In the genomic region with DNA sequence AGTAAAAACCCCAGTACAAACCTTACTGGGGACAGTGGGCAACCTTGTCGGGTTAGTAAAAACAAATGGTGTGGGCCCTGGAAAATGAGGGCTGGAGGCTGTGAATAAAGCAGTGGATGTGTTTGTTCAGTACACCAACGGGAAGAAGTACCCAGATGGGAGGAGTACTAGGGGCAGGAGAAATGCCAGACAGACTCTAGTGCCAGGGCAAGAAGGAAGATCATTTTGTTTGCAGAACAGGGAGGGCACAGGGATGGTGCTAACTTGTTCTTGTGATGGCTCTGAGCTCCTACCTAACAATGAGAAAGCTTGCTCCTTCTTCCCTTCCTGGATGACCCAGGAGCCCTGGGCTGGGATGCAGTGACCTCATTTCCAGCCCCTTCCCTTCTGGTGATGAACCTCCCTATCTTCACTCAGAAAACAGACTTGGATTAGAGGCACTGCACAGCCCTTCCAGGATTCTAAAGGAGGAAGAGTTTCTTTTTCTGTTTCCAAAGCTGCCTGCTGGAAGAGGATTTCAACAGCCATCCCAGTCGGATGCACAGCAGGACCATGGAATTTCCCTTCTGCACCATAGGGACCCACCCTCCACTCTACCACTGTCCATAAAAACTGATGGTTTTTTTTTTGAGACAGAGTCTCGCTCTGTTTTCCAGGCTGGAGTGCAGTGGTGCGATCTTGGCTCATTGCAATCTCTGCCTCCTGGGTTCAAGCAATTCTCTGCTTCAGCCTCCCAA, we compare ENCODE assay signal across 8 cellular contexts. TPM values are rescaled to one million over a fixed set of nuclear protein-coding genes. Genes with fewer than 3 reads are reported as not detected.
DNase-seq lines count a peak whose midpoint lies in the region; ATAC-seq lines count a peak whose summit lies in the region.
"Had no signal": no experiment of that assay in that cellular context is flagged by ENCODE, and none has a peak within 500 bp of the region (broad histone marks: within the 10 kb centered on the region; RNA-seq: fewer than 3 reads in every experiment).

No MANE protein-coding gene starts in this region.

- ATAC-seq in stimulated activated naive CD8-positive, alpha-beta T cell treated with anti-CD3 and anti-CD28 coated beads, Interleukin-15, amount 100 ng/mL, for 72 hours: no peak
- ATAC-seq in HG03520 (IDR thresholded peaks at IDR 0.05; ENCODE audit: unreplicated experiment) (no peak), left colon (no peak)

- H3K36me3 ChIP-seq in iPS-15b (ENCODE audit: control insufficient read depth, insufficient read depth, low read length): peaks cover 24% of the 10 kb centered on the region

- no peaks in the 10 kb centered on the region for H3K9me3 ChIP-seq in iPS-15b (ENCODE audit: control insufficient read depth, insufficient read depth, low read length)

- no peaks in the 10 kb centered on the region for H3K9me3 Mint-ChIP-seq in IgD-negative memory B cell
- no peaks in the 10 kb centered on the region for H3K9me3 Mint-ChIP-seq in activated naive CD8-positive, alpha-beta T cell treated with anti-CD3 and anti-CD28 coated beads for 36 hours
- H3K9me3 Mint-ChIP-seq in stimulated activated naive CD8-positive, alpha-beta T cell treated with anti-CD3 and anti-CD28 coated beads, Interleukin-15, amount 100 ng/mL, for 72 hours: no peaks in the 10 kb centered on the region

- peak overlapping the region in 1 of 4 donors; percentile 73 for H3K4me3 Mint-ChIP-seq in IgD-negative memory B cell
- H3K4me3 Mint-ChIP-seq in activated naive CD8-positive, alpha-beta T cell treated with anti-CD3 and anti-CD28 coated beads for 36 hours: peak overlapping the region; percentile 97
- H3K4me3 Mint-ChIP-seq in stimulated activated naive CD8-positive, alpha-beta T cell treated with anti-CD3 and anti-CD28 coated beads, Interleukin-15, amount 100 ng/mL, for 72 hours: peak overlapping the region; percentile 65 to 76

- H3K4me3 ChIP-seq in iPS-15b (ENCODE audit: low read depth, low read length): peak overlapping the region; percentile 18

- no peaks in the 10 kb centered on the region for H3K27me3 Mint-ChIP-seq in IgD-negative memory B cell
- H3K27me3 Mint-ChIP-seq in activated naive CD8-positive, alpha-beta T cell treated with anti-CD3 and anti-CD28 coated beads for 36 hours: no peaks in the 10 kb centered on the region
- H3K27me3 Mint-ChIP-seq in stimulated activated naive CD8-positive, alpha-beta T cell treated with anti-CD3 and anti-CD28 coated beads, Interleukin-15, amount 100 ng/mL, for 72 hours: no peaks in the 10 kb centered on the region

- H3K4me1 ChIP-seq in iPS-15b (ENCODE audit: control insufficient read depth, insufficient read depth, low read length): peaks cover 3% of the 10 kb centered on the region

- peaks cover 14% of the 10 kb centered on the region for H3K27me3 ChIP-seq in iPS-15b (ENCODE audit: control insufficient read depth, insufficient read depth, low read length)

- peaks cover 14 to 36% (median 21%) of the 10 kb centered on the region in 3 donors for H3K4me1 Mint-ChIP-seq in IgD-negative memory B cell
- peaks cover 41% of the 10 kb centered on the region for H3K4me1 Mint-ChIP-seq in activated naive CD8-positive, alpha-beta T cell treated with anti-CD3 and anti-CD28 coated beads for 36 hours
- peaks cover 64% of the 10 kb centered on the region for H3K4me1 Mint-ChIP-seq in stimulated activated naive CD8-positive, alpha-beta T cell treated with anti-CD3 and anti-CD28 coated beads, Interleukin-15, amount 100 ng/mL, for 72 hours

- intact Hi-C loops in left colon (cut with DNase I, micrococcal nuclease): no loop called here

- H3K9ac ChIP-seq in iPS-15b (ENCODE audit: low read depth, low read length): no peak overlapping the region

- H3K36me3 Mint-ChIP-seq in IgD-negative memory B cell: peaks cover 2% of the 10 kb centered on the region
- peaks cover 59% of the 10 kb centered on the region for H3K36me3 Mint-ChIP-seq in activated naive CD8-positive, alpha-beta T cell treated with anti-CD3 and anti-CD28 coated beads for 36 hours

- DNase-seq in activated naive CD8-positive, alpha-beta T cell treated with anti-CD3 and anti-CD28 coated beads for 36 hours: no peak
- DNase-seq in stimulated activated naive CD8-positive, alpha-beta T cell treated with anti-CD3 and anti-CD28 coated beads, Interleukin-15, amount 100 ng/mL, for 72 hours: no peak
- no peak for DNase-seq in globus pallidus (ENCODE audit: low spot score)
- DNase-seq in left colon: no peak
- DNase-seq: NCI-H1417 had no signal

- H3K27ac Mint-ChIP-seq in IgD-negative memory B cell: peak overlapping the region; percentile 63 to 77 (median 65)
- peak overlapping the region; percentile 88 for H3K27ac Mint-ChIP-seq in activated naive CD8-positive, alpha-beta T cell treated with anti-CD3 and anti-CD28 coated beads for 36 hours
- peak overlapping the region; percentile 61 to 65 for H3K27ac Mint-ChIP-seq in stimulated activated naive CD8-positive, alpha-beta T cell treated with anti-CD3 and anti-CD28 coated beads, Interleukin-15, amount 100 ng/mL, for 72 hours

RNA-seq across cellular contexts. Expression of gene RASSF1, which starts 6.1 kb away (rescaled TPM):
- 155 TPM for polyA plus RNA-seq in IgD-negative memory B cell
- 10 to 100 TPM; 51.7 to 53.7 TPM for total RNA-seq in activated naive CD8-positive, alpha-beta T cell treated with anti-CD3 and anti-CD28 coated beads for 36 hours
- total RNA-seq in left colon: 10 to 100 TPM; 14.5 to 15.0 TPM

RNA-seq across cellular contexts. Expression of gene TUSC2, which starts 6.5 kb away (rescaled TPM):
- 51.4 TPM for polyA plus RNA-seq in IgD-negative memory B cell
- 10 to 100 TPM; 26.8 to 29.1 TPM for total RNA-seq in activated naive CD8-positive, alpha-beta T cell treated with anti-CD3 and anti-CD28 coated beads for 36 hours
- total RNA-seq in left colon: 10 to 100 TPM; 26.7 to 29.1 TPM

RNA-seq across cellular contexts. Expression of gene ZMYND10, which starts 11.0 kb away (rescaled TPM):
- not detected for polyA plus RNA-seq in IgD-negative memory B cell
- under 1 TPM; 0.39 to 0.74 TPM for total RNA-seq in activated naive CD8-positive, alpha-beta T cell treated with anti-CD3 and anti-CD28 coated beads for 36 hours
- total RNA-seq in left colon: under 1 TPM; 0.47 to 0.49 TPM

RNA-seq across cellular contexts. Expression of gene HYAL2, which starts 12.0 kb away (rescaled TPM):
- 7.3 TPM for polyA plus RNA-seq in IgD-negative memory B cell
- 1 to 10 TPM; 6.5 to 6.8 TPM for total RNA-seq in activated naive CD8-positive, alpha-beta T cell treated with anti-CD3 and anti-CD28 coated beads for 36 hours
- 10 to 100 TPM; 27.9 to 34.7 TPM for total RNA-seq in left colon

RNA-seq across cellular contexts. Expression of gene NPRL2, which starts 16.1 kb away (rescaled TPM):
- 30.4 TPM for polyA plus RNA-seq in IgD-negative memory B cell
- 10 to 100 TPM; 41.1 to 43.8 TPM for total RNA-seq in activated naive CD8-positive, alpha-beta T cell treated with anti-CD3 and anti-CD28 coated beads for 36 hours
- total RNA-seq in left colon: 10 to 100 TPM; 18.1 to 23.5 TPM
